In genomic region chr14:91316761-91317160, GRCh38 we compare ENCODE assay signal across 11 cellular contexts.
DNase-seq lines count a peak whose midpoint lies in the region; ATAC-seq and TF ChIP-seq lines count a peak whose summit lies in the region.
"Had no signal": no experiment of that assay in that cellular context is flagged by ENCODE, and none has a peak within 500 bp of the region (broad histone marks: within the 10 kb centered on the region; RNA-seq: fewer than 3 reads in every experiment).

No MANE protein-coding gene starts in this region.

- peak overlapping the region; percentile 60 for H3K4me3 Mint-ChIP-seq in activated naive CD4-positive, alpha-beta T cell treated with anti-CD3 and anti-CD28 coated beads for 36 hours
- peak overlapping the region; percentile 61 to 83 for H3K4me3 Mint-ChIP-seq in effector memory CD8-positive, alpha-beta T cell
- H3K4me3 Mint-ChIP-seq in stimulated activated naive CD8-positive, alpha-beta T cell treated with anti-CD3 and anti-CD28 coated beads, Interleukin-15, amount 100 ng/mL, for 72 hours: peak overlapping the region; percentile 65 to 81

- no peak for DNase-seq in activated naive CD4-positive, alpha-beta T cell treated with anti-CD3 and anti-CD28 coated beads for 36 hours
- DNase-seq in activated naive CD4-positive, alpha-beta T cell (lab: John Stamatoyannopoulos, UW): no peak
- no peak for DNase-seq in RWPE1 (ENCODE audit: low spot score)
- DNase-seq in effector memory CD8-positive, alpha-beta T cell: no peak
- no peak for DNase-seq in stimulated activated naive CD8-positive, alpha-beta T cell treated with anti-CD3 and anti-CD28 coated beads, Interleukin-15, amount 100 ng/mL, for 72 hours
- DNase-seq in stimulated activated CD4-positive, alpha-beta T cell treated with anti-CD3 and anti-CD28 coated beads, Interleukin-4, amount 100 ng/mL, for 24 hours: no peak
- DNase-seq in NCI-H345 treated with DMSO at 0.1 percent for 48 hours (lab: John Stamatoyannopoulos, UW; ENCODE audit: unreplicated experiment): no peak
- DNase-seq: amniotic stem cell, midbrain had no signal

- peaks cover 54% of the 10 kb centered on the region for H3K36me3 Mint-ChIP-seq in activated naive CD4-positive, alpha-beta T cell treated with anti-CD3 and anti-CD28 coated beads for 36 hours (ENCODE audit: low read depth)
- H3K36me3 Mint-ChIP-seq in effector memory CD8-positive, alpha-beta T cell (ENCODE audit: insufficient read depth): peaks cover 97% of the 10 kb centered on the region

- no peaks in the 10 kb centered on the region for H3K9me3 Mint-ChIP-seq in activated naive CD4-positive, alpha-beta T cell treated with anti-CD3 and anti-CD28 coated beads for 36 hours
- H3K9me3 Mint-ChIP-seq in effector memory CD8-positive, alpha-beta T cell: no peaks in the 10 kb centered on the region
- no peaks in the 10 kb centered on the region for H3K9me3 Mint-ChIP-seq in stimulated activated naive CD8-positive, alpha-beta T cell treated with anti-CD3 and anti-CD28 coated beads, Interleukin-15, amount 100 ng/mL, for 72 hours

- no peaks in the 10 kb centered on the region for H3K27me3 Mint-ChIP-seq in activated naive CD4-positive, alpha-beta T cell treated with anti-CD3 and anti-CD28 coated beads for 36 hours (ENCODE audit: low read depth)
- H3K27me3 Mint-ChIP-seq in effector memory CD8-positive, alpha-beta T cell: no peaks in the 10 kb centered on the region
- H3K27me3 Mint-ChIP-seq in stimulated activated naive CD8-positive, alpha-beta T cell treated with anti-CD3 and anti-CD28 coated beads, Interleukin-15, amount 100 ng/mL, for 72 hours: no peaks in the 10 kb centered on the region

- CTCF ChIA-PET in activated naive CD4-positive, alpha-beta T cell treated with anti-CD3 and anti-CD28 coated beads for 36 hours (lab: Charles Lee): interaction anchor here (0.6 to 1.5 kb wide), 4 partner anchors 33 to 414 kb away, joined by 3 to 5 read pairs (median 4); no protein-coding TSS in a partner anchor
- CTCF ChIA-PET in RWPE1 (lab: Yijun Ruan, JAX): no interaction called here

- POLR2A ChIA-PET in RWPE1 (lab: Yijun Ruan, JAX; ENCODE audit: low non-redundant PET): no interaction called here

- H3K27ac Mint-ChIP-seq in activated naive CD4-positive, alpha-beta T cell treated with anti-CD3 and anti-CD28 coated beads for 36 hours: peak overlapping the region; percentile 95
- H3K27ac Mint-ChIP-seq in effector memory CD8-positive, alpha-beta T cell: peak overlapping the region; percentile 92 to 93
- peak overlapping the region in 1 of 2 donors; percentile 88 for H3K27ac Mint-ChIP-seq in stimulated activated naive CD8-positive, alpha-beta T cell treated with anti-CD3 and anti-CD28 coated beads, Interleukin-15, amount 100 ng/mL, for 72 hours

- H3K27ac ChIP-seq in RWPE1: peak overlapping the region; percentile 92
- H3K27ac ChIP-seq: psoas muscle had no signal

- ATAC-seq in effector memory CD8-positive, alpha-beta T cell (replicated peaks): no peak
- ATAC-seq in stimulated activated naive CD8-positive, alpha-beta T cell treated with anti-CD3 and anti-CD28 coated beads, Interleukin-15, amount 100 ng/mL, for 72 hours: no peak
- ATAC-seq in GM19351 (IDR thresholded peaks at IDR 0.05; ENCODE audit: unreplicated experiment): no peak

- H3K4me1 Mint-ChIP-seq in activated naive CD4-positive, alpha-beta T cell treated with anti-CD3 and anti-CD28 coated beads for 36 hours (ENCODE audit: low read depth): peaks cover 64% of the 10 kb centered on the region
- peaks cover 56 to 59% of the 10 kb centered on the region in 2 donors for H3K4me1 Mint-ChIP-seq in effector memory CD8-positive, alpha-beta T cell (ENCODE audit: low read depth in 2 of 2)
- H3K4me1 Mint-ChIP-seq in stimulated activated naive CD8-positive, alpha-beta T cell treated with anti-CD3 and anti-CD28 coated beads, Interleukin-15, amount 100 ng/mL, for 72 hours: peaks cover 91% of the 10 kb centered on the region

- no peak for TF ChIP-seq CTCF in RWPE1 (conservative IDR thresholded peaks at IDR 0.05; ENCODE audit: low read depth)

- intact Hi-C loops in activated naive CD4-positive, alpha-beta T cell treated with anti-CD3 and anti-CD28 coated beads for 36 hours (cut with micrococcal nuclease): loop anchor here (1.0 to 2.0 kb wide), 5 partner anchors 8 to 256 kb away; partner anchors contain the start of gene RPS6KA5
